ENCODE assay signal across 15 cellular contexts in the genomic region with DNA sequence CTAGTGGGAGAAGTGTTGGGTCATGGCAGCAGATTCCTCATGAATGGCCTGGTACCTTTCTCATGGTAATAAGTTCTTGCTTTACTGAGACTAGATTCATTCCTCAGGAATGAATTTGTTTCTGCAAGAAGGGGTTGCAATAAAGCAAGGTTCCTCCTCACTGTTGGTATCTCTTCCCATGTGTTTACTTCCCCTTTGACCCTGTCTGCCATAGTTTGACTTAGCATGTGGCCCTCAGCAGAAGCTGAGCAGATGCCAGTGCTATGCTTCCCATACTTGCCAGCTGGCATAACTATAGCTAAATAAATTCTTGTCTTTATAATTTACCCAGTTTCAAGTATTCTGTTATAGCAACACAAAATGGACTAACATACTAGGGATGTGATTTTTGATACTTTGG.
"Had no signal": no experiment of that assay in that cellular context is flagged by ENCODE, and none has a peak within 500 bp of the region (broad histone marks: within the 10 kb centered on the region; RNA-seq: fewer than 3 reads in every experiment).

No MANE protein-coding gene starts in this region.

- DNase-seq: activated B cell treated with CpG ODN at 0.5 μM for 24 hours; activated CD4-positive, alpha-beta memory T cell treated with anti-CD3 and anti-CD28 coated beads, Interleukin-2, amount 10 ng/mL, durations not matched to agents 7 days and 5 days; activated CD4-positive, alpha-beta T cell treated with anti-CD3 and anti-CD28 coated beads for 4 hours; activated CD8-positive, alpha-beta memory T cell treated with anti-CD3 and anti-CD28 coated beads, Interleukin-2, amount 10 ng/mL, durations not matched to agents 7 days and 5 days; activated naive CD4-positive, alpha-beta T cell; activated naive CD8-positive, alpha-beta T cell treated with anti-CD3 and anti-CD28 coated beads, Interleukin-2, amount 10 ng/mL, durations not matched to agents 7 days and 5 days; body of pancreas; colonic mucosa; erythroblast; heart right ventricle; left ventricle myocardium superior; mucosa of descending colon; naive B cell; trophoblast cell had no signal

- FAIRE-seq: endometrium had no signal
